In genomic region chr5:170430871-170431437, GRCh38 we compare ENCODE assay signal across 1 cellular context.
TF ChIP-seq lines count a peak whose summit lies in the region.

No MANE protein-coding gene starts in this region.

TF ChIP-seq in SK-N-SH, 30 proteins besides CTCF, POLR2A, EP300 and RAD21 (continued from another document):
- no peak for TF ChIP-seq REST (IDR thresholded peaks at IDR 0.05; ENCODE audit: low read depth, low read length)
